Comparison of ENCODE assay signal across 26 cellular contexts in genomic region chr11:105137286-105137685, GRCh38. TPM values are rescaled to one million over a fixed set of nuclear protein-coding genes. Genes with fewer than 3 reads are reported as not detected.
"Had no signal": no experiment of that assay in that cellular context is flagged by ENCODE, and none has a peak within 500 bp of the region (broad histone marks: within the 10 kb centered on the region; RNA-seq: fewer than 3 reads in every experiment).

No MANE protein-coding gene starts in this region.

- H3K4me1 Mint-ChIP-seq: activated CD4-positive, alpha-beta T cell treated with anti-CD3 and anti-CD28 coated beads, Interleukin-2, amount 10 ng/mL, durations not matched to agents 7 days and 5 days had no signal

- H3K36me3 Mint-ChIP-seq: activated naive CD8-positive, alpha-beta T cell treated with anti-CD3 and anti-CD28 coated beads, Interleukin-2, amount 10 ng/mL, durations not matched to agents 7 days and 5 days had no signal

- H3K79me2 ChIP-seq: hepatocyte had no signal

- FAIRE-seq: small intestine had no signal

- H3K9me3 Mint-ChIP-seq: activated CD4-positive, alpha-beta T cell treated with anti-CD3 and anti-CD28 coated beads, Interleukin-2, amount 10 ng/mL, durations not matched to agents 7 days and 5 days had no signal

- H2AFZ ChIP-seq: hepatocyte had no signal

- H3K27ac ChIP-seq: colonic mucosa, hepatocyte, tibial artery, uterus had no signal

- H3K27ac Mint-ChIP-seq: activated CD4-positive, alpha-beta T cell treated with anti-CD3 and anti-CD28 coated beads, Interleukin-2, amount 10 ng/mL, durations not matched to agents 7 days and 5 days; activated naive CD8-positive, alpha-beta T cell treated with anti-CD3 and anti-CD28 coated beads, Interleukin-2, amount 10 ng/mL, durations not matched to agents 7 days and 5 days; activated T-helper 1 cell treated with anti-CD3 and anti-CD28 coated beads, Interleukin-12 subunit alpha, Interleukin-12 subunit beta, Interleukin-2, Interleukin-4 antibody, amounts not matched to agents 30 ng/mL and 10 ng/mL and 1 ng/mL, durations not matched to agents 14 hours and 24 hours and 36 hours; progenitor cell of endocrine pancreas had no signal

- DNase-seq: activated CD4-positive, alpha-beta T cell treated with anti-CD3 and anti-CD28 coated beads, Interleukin-2, amount 10 ng/mL, durations not matched to agents 7 days and 5 days; activated CD4-positive, CD25-positive, alpha-beta regulatory T cell; activated CD8-positive, alpha-beta memory T cell treated with anti-CD3 and anti-CD28 coated beads for 24 hours; activated naive CD8-positive, alpha-beta T cell treated with anti-CD3 and anti-CD28 coated beads, Interleukin-2, amount 10 ng/mL, durations not matched to agents 7 days and 5 days; anterior cingulate cortex; caudate nucleus; colonic mucosa; effector CD4-positive, alpha-beta T cell; right cardiac atrium; small intestine; stimulated activated CD4-positive, alpha-beta T cell treated with anti-CD3 and anti-CD28 coated beads, Interleukin-4, amount 100 ng/mL, for 24 hours; stimulated activated naive CD4-positive, alpha-beta T cell; SW 1271; tibial artery; uterus had no signal

- H3K9me3 ChIP-seq: colonic mucosa, tibial artery had no signal

- H3K4me2 ChIP-seq: hepatocyte had no signal

- H3K27me3 Mint-ChIP-seq: activated naive CD8-positive, alpha-beta T cell treated with anti-CD3 and anti-CD28 coated beads, Interleukin-2, amount 10 ng/mL, durations not matched to agents 7 days and 5 days; progenitor cell of endocrine pancreas had no signal

- H3K4me3 ChIP-seq: colonic mucosa, hepatocyte, tibial artery, uterus had no signal

- H3K4me3 Mint-ChIP-seq: activated CD4-positive, alpha-beta T cell treated with anti-CD3 and anti-CD28 coated beads, Interleukin-2, amount 10 ng/mL, durations not matched to agents 7 days and 5 days; activated naive CD8-positive, alpha-beta T cell treated with anti-CD3 and anti-CD28 coated beads, Interleukin-2, amount 10 ng/mL, durations not matched to agents 7 days and 5 days; activated T-helper 1 cell treated with anti-CD3 and anti-CD28 coated beads, Interleukin-12 subunit alpha, Interleukin-12 subunit beta, Interleukin-2, Interleukin-4 antibody, amounts not matched to agents 30 ng/mL and 10 ng/mL and 1 ng/mL, durations not matched to agents 14 hours and 24 hours and 36 hours had no signal

- H3K4me1 ChIP-seq: colonic mucosa, tibial artery, uterus had no signal

- H3K27me3 ChIP-seq: colonic mucosa, hepatocyte, tibial artery, uterus had no signal

- H3K36me3 ChIP-seq: colonic mucosa, tibial artery, uterus had no signal

RNA-seq across cellular contexts. Expression of gene CARD18, which starts 2.3 kb away (rescaled TPM):
- total RNA-seq: activated CD4-positive, alpha-beta T cell treated with anti-CD3 and anti-CD28 coated beads, Interleukin-2, amount 10 ng/mL, durations not matched to agents 7 days and 5 days; activated naive CD8-positive, alpha-beta T cell treated with anti-CD3 and anti-CD28 coated beads, Interleukin-2, amount 10 ng/mL, durations not matched to agents 7 days and 5 days; activated T-helper 1 cell treated with anti-CD3 and anti-CD28 coated beads, Interleukin-12 subunit alpha, Interleukin-12 subunit beta, Interleukin-2, Interleukin-4 antibody, amounts not matched to agents 30 ng/mL and 10 ng/mL and 1 ng/mL, durations not matched to agents 14 hours and 24 hours and 36 hours; colonic mucosa; glomerular endothelial cell; hepatocyte; kidney epithelial cell; liver; mesenteric fat pad; omental fat pad; progenitor cell of endocrine pancreas; right cardiac atrium; subcutaneous adipose tissue; T-helper 2 cell treated with Interferon-gamma antibody and Interleukin-4, amounts not matched to agents 100 ng/mL and 5 ng/mL, for 36 hours; uterus had no signal
- polyA plus RNA-seq: hepatocyte, liver, neural cell, right cardiac atrium, small intestine had no signal
